In genomic region chr3:52533623-52534280, GRCh38 we compare ENCODE assay signal across 8 cellular contexts. TPM values are rescaled to one million over a fixed set of nuclear protein-coding genes. Genes with fewer than 3 reads are reported as not detected.
DNase-seq lines count a peak whose midpoint lies in the region; ATAC-seq, FAIRE-seq and TF ChIP-seq lines count a peak whose summit lies in the region.

Gene NT5DC2 (minus strand): TSS chr3:52533857. CDS start chr3:52533737, 120 bp downstream.

- peak within 1 kb of the TSS; percentile 81 for H3K4me3 Mint-ChIP-seq in activated naive CD8-positive, alpha-beta T cell treated with anti-CD3 and anti-CD28 coated beads, Interleukin-2, amount 10 ng/mL, durations not matched to agents 7 days and 5 days

- H3K36me3 ChIP-seq in HUES48 (ENCODE audit: control insufficient read depth, insufficient read depth, low read length): peaks cover 20% of the 10 kb centered on the region
- no peaks in the 10 kb centered on the region; the same call in 1 of the 2 replicates for H3K36me3 ChIP-seq in SK-N-MC (ENCODE audit: insufficient read depth, low read length)
- H3K36me3 ChIP-seq in pancreas: no peaks in the 10 kb centered on the region
- no peaks in the 10 kb centered on the region for H3K36me3 ChIP-seq in transverse colon

- in situ Hi-C loops in transverse colon (cut with MboI; ENCODE audit: low pct_ligation_motif_present in 1 of 4, low pct_unique_long_range_greater_than_20kb in 1 of 4, low sequenced_read_pairs in 3 of 4): no loop called here

- intact Hi-C loops in head of caudate nucleus (cut with DNase I): no loop called here
- intact Hi-C loops in pancreas (cut with DNase I): no loop called here
- intact Hi-C loops in transverse colon (cut with DNase I; ENCODE audit: low total_unique reads): no loop called here

- POLR2A ChIA-PET in activated naive CD8-positive, alpha-beta T cell treated with anti-CD3 and anti-CD28 coated beads, Interleukin-2, amount 10 ng/mL, durations not matched to agents 7 days and 5 days (lab: Charles Lee): no interaction called here

- H3K27ac ChIP-seq in HUES48 (ENCODE audit: low read depth, low read length) (peak within 1 kb of the TSS; percentile 66), SK-N-MC (no peak within 1 kb of the TSS), pancreas (peak within 1 kb of the TSS in 2 of 4 donors; percentile 22 to 39), transverse colon (peak within 1 kb of the TSS; percentile 70 to 92 (median 74))

- FAIRE-seq in pancreas (lab: Jason Lieb, UNC): no peak

- peak; percentile 93 for DNase-seq in AG08395 (ENCODE audit: low spot score)
- no peak for DNase-seq in SK-N-MC (ENCODE audit: low read depth, low spot score)
- DNase-seq in activated naive CD8-positive, alpha-beta T cell treated with anti-CD3 and anti-CD28 coated beads, Interleukin-2, amount 10 ng/mL, durations not matched to agents 7 days and 5 days: peak; percentile 85
- DNase-seq in head of caudate nucleus: peak in 40 of 42 donors; percentile 19 to 87 (median 66)
- DNase-seq in pancreas: peak; percentile 39 to 85 (median 64)
- peak; percentile 80 for DNase-seq in transverse colon

- ATAC-seq in GM18520 (IDR thresholded peaks at IDR 0.05; ENCODE audit: unreplicated experiment): peak; percentile 26
- peak; percentile 35 for ATAC-seq in activated naive CD8-positive, alpha-beta T cell treated with anti-CD3 and anti-CD28 coated beads, Interleukin-2, amount 10 ng/mL, durations not matched to agents 7 days and 5 days (ENCODE audit: low read depth)
- ATAC-seq in pancreas: peak; percentile 9 to 47 (median 40)

- 3 to 7% methylated on average over 14 to 91 of the region's 91 CpGs for WGBS in pancreas, 2 donors
- 1% methylated on average over 21 of the region's 91 CpGs; no CpG with 5 or more reads in 1 of the 2 donors for WGBS in transverse colon (ENCODE audit: low coverage in 1 of 2), 2 donors

- TF ChIP-seq POLR2A in transverse colon (IDR thresholded peaks at IDR 0.05): no peak

- TF ChIP-seq EP300 in transverse colon (IDR thresholded peaks at IDR 0.05; ENCODE audit: low read depth): no peak

- TF ChIP-seq CTCF in pancreas (IDR thresholded peaks at IDR 0.05) (no peak), transverse colon (IDR thresholded peaks at IDR 0.05) (no peak)

- H3K9ac ChIP-seq in HUES48 (ENCODE audit: low read depth, low read length) (peak within 1 kb of the TSS; percentile 65), SK-N-MC (ENCODE audit: insufficient read length) (peak within 1 kb of the TSS; percentile 71)

- H3K27me3 Mint-ChIP-seq in activated naive CD8-positive, alpha-beta T cell treated with anti-CD3 and anti-CD28 coated beads, Interleukin-2, amount 10 ng/mL, durations not matched to agents 7 days and 5 days: no peaks in the 10 kb centered on the region

- peak within 1 kb of the TSS; percentile 60 for H3K27ac Mint-ChIP-seq in activated naive CD8-positive, alpha-beta T cell treated with anti-CD3 and anti-CD28 coated beads, Interleukin-2, amount 10 ng/mL, durations not matched to agents 7 days and 5 days

- H3K9me3 Mint-ChIP-seq in activated naive CD8-positive, alpha-beta T cell treated with anti-CD3 and anti-CD28 coated beads, Interleukin-2, amount 10 ng/mL, durations not matched to agents 7 days and 5 days: no peaks in the 10 kb centered on the region

- peaks cover 11% of the 10 kb centered on the region for H3K36me3 Mint-ChIP-seq in activated naive CD8-positive, alpha-beta T cell treated with anti-CD3 and anti-CD28 coated beads, Interleukin-2, amount 10 ng/mL, durations not matched to agents 7 days and 5 days

- H3K9me3 ChIP-seq in HUES48 (ENCODE audit: control insufficient read depth, insufficient read depth, low read length) (no peaks in the 10 kb centered on the region), SK-N-MC (ENCODE audit: low read depth, low read length) (no peaks in the 10 kb centered on the region), pancreas (no peaks in the 10 kb centered on the region), transverse colon (no peaks in the 10 kb centered on the region)

- H3K4me3 ChIP-seq in HUES48 (ENCODE audit: low read depth, low read length): peak within 1 kb of the TSS; percentile 78
- H3K4me3 ChIP-seq in SK-N-MC: peak within 1 kb of the TSS; percentile 78
- H3K4me3 ChIP-seq in pancreas: peak within 1 kb of the TSS; percentile 19 to 57 (median 43)
- H3K4me3 ChIP-seq in transverse colon: peak within 1 kb of the TSS; percentile 52 to 81 (median 66)

- H3K4me1 Mint-ChIP-seq in activated naive CD8-positive, alpha-beta T cell treated with anti-CD3 and anti-CD28 coated beads, Interleukin-2, amount 10 ng/mL, durations not matched to agents 7 days and 5 days: peaks cover 24% of the 10 kb centered on the region

- no peaks in the 10 kb centered on the region for H3K27me3 ChIP-seq in HUES48 (ENCODE audit: control insufficient read depth, insufficient read depth, low read length)
- no peaks in the 10 kb centered on the region for H3K27me3 ChIP-seq in pancreas
- no peaks in the 10 kb centered on the region for H3K27me3 ChIP-seq in transverse colon

- peaks cover 28% of the 10 kb centered on the region for H3K4me1 ChIP-seq in HUES48 (ENCODE audit: control insufficient read depth, insufficient read depth, low read length)
- peaks cover 1 to 14% (median 8%) of the 10 kb centered on the region in 3 donors for H3K4me1 ChIP-seq in pancreas
- peaks cover 19 to 48% (median 33%) of the 10 kb centered on the region in 4 donors for H3K4me1 ChIP-seq in transverse colon

RNA-seq across cellular contexts. Expression of gene NT5DC2, which starts in this region (rescaled TPM):
- 10 to 100 TPM; 22.3 to 28.7 TPM for total RNA-seq in activated naive CD8-positive, alpha-beta T cell treated with anti-CD3 and anti-CD28 coated beads, Interleukin-2, amount 10 ng/mL, durations not matched to agents 7 days and 5 days
- 10 to 100 TPM in 1 of 6 donors, 1 to 10 TPM in 5; 3.5 to 14.5 (median 7.7) TPM for total RNA-seq in pancreas
- 10 to 100 TPM; 17.3 to 37.6 TPM for polyA plus RNA-seq in pancreas
- total RNA-seq in transverse colon: 10 to 100 TPM in 2 of 4 donors, 1 to 10 TPM in 1, not detected in 1; 5.5 to 16.7 (median 14.9) TPM
